In genomic region chr19:16598848-16599247, GRCh38 we compare ENCODE assay signal across 22 cellular contexts. TPM values are rescaled to one million over a fixed set of nuclear protein-coding genes. Genes with fewer than 3 reads are reported as not detected.
DNase-seq lines count a peak whose midpoint lies in the region; ATAC-seq and TF ChIP-seq lines count a peak whose summit lies in the region.
"Had no signal": no experiment of that assay in that cellular context is flagged by ENCODE, and none has a peak within 500 bp of the region (broad histone marks: within the 10 kb centered on the region; RNA-seq: fewer than 3 reads in every experiment).

No MANE protein-coding gene starts in this region.

- H3K27ac ChIP-seq in cardiac muscle cell: peak overlapping the region; percentile 58
- peak overlapping the region; percentile 2; the same call in 1 of the 2 replicates for H3K27ac ChIP-seq in RWPE1
- peak overlapping the region; percentile 10 for H3K27ac ChIP-seq in muscle layer of colon (ENCODE audit: low read depth, low read length)
- H3K27ac ChIP-seq in uterus: peak overlapping the region; percentile 75 to 85
- H3K27ac ChIP-seq: neutrophil, prostate gland, SJSA1 had no signal

- H3K9me3 ChIP-seq in cardiac muscle cell (ENCODE audit: low read depth): no peaks in the 10 kb centered on the region
- no peaks in the 10 kb centered on the region for H3K9me3 ChIP-seq in muscle layer of colon (ENCODE audit: low read length)
- H3K9me3 ChIP-seq in uterus: no peaks in the 10 kb centered on the region
- no peaks in the 10 kb centered on the region for H3K9me3 ChIP-seq in mucosa of descending colon
- H3K9me3 ChIP-seq: Caco-2, neutrophil, prostate gland, SJSA1, transverse colon had no signal

- no peaks in the 10 kb centered on the region for H3K36me3 ChIP-seq in cardiac muscle cell
- H3K36me3 ChIP-seq in muscle layer of colon (ENCODE audit: insufficient read depth, low read length): no peaks in the 10 kb centered on the region
- no peaks in the 10 kb centered on the region for H3K36me3 ChIP-seq in uterus
- no peaks in the 10 kb centered on the region for H3K36me3 ChIP-seq in mucosa of descending colon (ENCODE audit: low read depth)
- H3K36me3 ChIP-seq: neutrophil, prostate gland, transverse colon had no signal

- intact Hi-C loops in left cardiac atrium (cut with DNase I): no loop called here
- intact Hi-C loops in uterus (cut with DNase I; ENCODE audit: low total_unique reads): no loop called here
- intact Hi-C loops in mucosa of descending colon (cut with DNase I, micrococcal nuclease): no loop called here
- intact Hi-C loops in sciatic nerve (cut with DNase I): no loop called here

- no peak for TF ChIP-seq POLR2A in uterus (IDR thresholded peaks at IDR 0.05)

- DNase-seq in cardiac muscle cell (ENCODE audit: low read depth in 1 of 2, low spot score in 1 of 2) (peak in 1 of 2 donors; percentile 57), left cardiac atrium (no peak), RWPE1 (ENCODE audit: low spot score) (no peak), uterus (no peak), glomerular visceral epithelial cell (ENCODE audit: extremely low spot score) (no peak), mucosa of descending colon (no peak), sciatic nerve (ENCODE audit: low spot score) (no peak)
- DNase-seq: ACHN; activated CD8-positive, alpha-beta T cell treated with anti-CD3 and anti-CD28 coated beads for 36 hours; activated gamma-delta T cell; Caco-2; NCI-H1417; NCI-H2081; NCI-H2227 treated with DMSO at 0.1 percent for 48 hours; small intestine; stimulated activated CD4-positive, alpha-beta T cell treated with anti-CD3 and anti-CD28 coated beads, Interleukin-1b, Interleukin-23, amount 100 ng/mL, for 48 hours; transverse colon had no signal

- peaks cover 16% of the 10 kb centered on the region for H3K4me1 ChIP-seq in cardiac muscle cell (ENCODE audit: low read depth)
- H3K4me1 ChIP-seq in muscle layer of colon (ENCODE audit: insufficient read depth, low read length): peaks cover 39% of the 10 kb centered on the region
- H3K4me1 ChIP-seq in uterus: peaks cover 0 to 17% of the 10 kb centered on the region in 2 donors
- peaks cover 11% of the 10 kb centered on the region for H3K4me1 ChIP-seq in mucosa of descending colon (ENCODE audit: low read depth)
- H3K4me1 ChIP-seq: Caco-2, prostate gland, SJSA1 had no signal

- no peak overlapping the region for H3K9ac ChIP-seq in muscle layer of colon (ENCODE audit: low read length)

- TF ChIP-seq CTCF in cardiac muscle cell (IDR thresholded peaks at IDR 0.05; ENCODE audit: low read depth, low read length) (no peak), RWPE1 (conservative IDR thresholded peaks at IDR 0.05; ENCODE audit: low read depth) (no peak), uterus (IDR thresholded peaks at IDR 0.05) (no peak), mucosa of descending colon (IDR thresholded peaks at IDR 0.05) (no peak)

- CTCF ChIA-PET in RWPE1 (lab: Yijun Ruan, JAX): no interaction called here

- H3K27me3 ChIP-seq in cardiac muscle cell (no peaks in the 10 kb centered on the region), muscle layer of colon (ENCODE audit: control insufficient read depth in 1 of 2, insufficient read depth in 2 of 2, low read length in 2 of 2) (no peaks in the 10 kb centered on the region), uterus (no peaks in the 10 kb centered on the region)
- H3K27me3 ChIP-seq: neutrophil, SJSA1, transverse colon had no signal

- ATAC-seq in left cardiac atrium (no peak), mucosa of descending colon (no peak), sciatic nerve (no peak)
- ATAC-seq: activated CD8-positive, alpha-beta T cell treated with anti-CD3 and anti-CD28 coated beads for 36 hours had no signal

- H3K4me3 ChIP-seq in cardiac muscle cell (no peak overlapping the region), muscle layer of colon (ENCODE audit: low read depth in 1 of 2, low read length in 2 of 2) (no peak overlapping the region), uterus (no peak overlapping the region), mucosa of descending colon (no peak overlapping the region)
- H3K4me3 ChIP-seq: lung, prostate gland, SJSA1, transverse colon had no signal

- POLR2A ChIA-PET in RWPE1 (lab: Yijun Ruan, JAX; ENCODE audit: low non-redundant PET): no interaction called here

RNA-seq across cellular contexts. Expression of gene SLC35E1, which starts 26.6 kb away (rescaled TPM):
- total RNA-seq in cardiac muscle cell (22.5 and 25.3 TPM in 2 replicates), left cardiac atrium (10 to 100 TPM; 27.3 to 28.1 TPM), uterus (10 to 100 TPM; 10.2 to 39.8 (median 19.8) TPM), mucosa of descending colon (10 to 100 TPM; 34.6 to 45.8 (median 44.0) TPM), sciatic nerve (33.2 TPM)
- 29.7 and 35.5 TPM in 2 replicates for polyA plus RNA-seq in cardiac muscle cell

RNA-seq across cellular contexts. Expression of gene MED26, which starts 29.2 kb away (rescaled TPM):
- total RNA-seq in cardiac muscle cell (14.2 and 15.1 TPM in 2 replicates), left cardiac atrium (1 to 10 TPM; 5.0 to 5.6 TPM), uterus (10 to 100 TPM in 1 of 4 donors, 1 to 10 TPM in 3; 1.5 to 13.5 (median 3.6) TPM), mucosa of descending colon (10 to 100 TPM; 10.8 to 12.0 (median 11.2) TPM), sciatic nerve (11.4 TPM)
- polyA plus RNA-seq in cardiac muscle cell: 5.9 and 9.1 TPM in 2 replicates

RNA-seq across cellular contexts. Expression of gene CHERP, which starts 56.6 kb away (rescaled TPM):
- total RNA-seq in cardiac muscle cell (11.7 and 27.2 TPM in 2 replicates), left cardiac atrium (10 to 100 TPM; 20.1 to 25.4 TPM), uterus (10 to 100 TPM in 1 of 4 donors, 1 to 10 TPM in 3; 1.8 to 47.9 (median 7.8) TPM), mucosa of descending colon (10 to 100 TPM; 36.3 to 43.0 (median 38.8) TPM), sciatic nerve (36.9 TPM)
- polyA plus RNA-seq in cardiac muscle cell: 60.0 and 76.3 TPM in 2 replicates

Comparison
In these comparisons a context has a peak if more than half of its experiments do, and no peak if none do; other contexts are left out.
1. H3K27ac ChIP-seq: peak in every context shown above with its lines; median percentile 80 in uterus; 58 in cardiac muscle cell; 10 in muscle layer of colon; 2 in RWPE1.